ENCODE assay signal across 10 cellular contexts in the genomic region with DNA sequence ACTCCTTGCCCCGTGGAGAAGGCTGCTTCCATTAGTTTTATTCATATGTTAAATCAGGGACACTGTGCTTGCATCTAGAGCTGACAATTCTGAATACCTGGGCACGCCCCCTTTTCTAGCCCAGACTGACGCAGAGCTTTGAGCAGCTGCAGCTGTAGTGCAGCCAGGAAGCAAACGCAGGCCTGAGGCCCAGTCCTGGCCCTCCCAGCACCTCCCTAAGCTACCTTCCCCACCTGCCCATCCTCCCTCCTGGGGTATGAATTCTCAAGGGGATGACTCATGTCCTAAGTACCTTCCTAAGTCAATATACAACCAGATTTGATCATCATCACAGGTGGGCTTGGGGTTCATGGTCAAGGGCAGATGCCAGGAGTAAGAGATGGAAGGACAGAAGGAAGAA. TPM values are rescaled to one million over a fixed set of nuclear protein-coding genes. Genes with fewer than 3 reads are reported as not detected.
A peak's percentile ranks its signal among the peaks of the same experiment; 100 is the strongest.
DNase-seq lines count a peak whose midpoint lies in the region; ATAC-seq and TF ChIP-seq lines count a peak whose summit lies in the region.
"Had no signal": no experiment of that assay in that cellular context is flagged by ENCODE, and none has a peak within 500 bp of the region (broad histone marks: within the 10 kb centered on the region; RNA-seq: fewer than 3 reads in every experiment).

No MANE protein-coding gene starts in this region.

- H3K9me3 ChIP-seq in esophagus squamous epithelium = no peaks in the 10 kb centered on the region

- H3K4me1 ChIP-seq in esophagus squamous epithelium = peaks cover 19 to 65% (median 28%) of the 10 kb centered on the region in 3 donors

- H3K27me3 ChIP-seq in esophagus squamous epithelium = no peaks in the 10 kb centered on the region

- CTCF ChIA-PET in RWPE1 (lab: Yijun Ruan, JAX) = interaction anchor here (0.6 to 0.9 kb wide), 3 partner anchors 15 to 169 kb away, joined by 3 to 4 read pairs (median 3); no protein-coding TSS in a partner anchor

- no peak overlapping the region for H3K4me3 ChIP-seq in esophagus squamous epithelium

- no peak for ATAC-seq in HG03280 (IDR thresholded peaks at IDR 0.05; ENCODE audit: unreplicated experiment)
- ATAC-seq in HG02642 (IDR thresholded peaks at IDR 0.05; ENCODE audit: poor library complexity, unreplicated experiment) = no peak
- ATAC-seq in HG03095 (IDR thresholded peaks at IDR 0.05; ENCODE audit: unreplicated experiment) = no peak

- POLR2A ChIA-PET in RWPE1 (lab: Yijun Ruan, JAX; ENCODE audit: low non-redundant PET) = interaction anchor here (0.5 to 0.6 kb wide), 2 partner anchors 30 to 55 kb away, joined by 3 to 4 read pairs; no protein-coding TSS in a partner anchor

- DNase-seq in A172 (ENCODE audit: low spot score) (peak; percentile 39), HCEC 1CT (peak; percentile 5), RWPE1 (ENCODE audit: low spot score) (peak; percentile 97), esophagus squamous epithelium (lab: John Stamatoyannopoulos, UW) (no peak), NCI-H1694 treated with DMSO at 0.1 percent for 48 hours (lab: John Stamatoyannopoulos, UW) (no peak)
- DNase-seq: C1 segment of cervical spinal cord, NCI-H2081 had no signal

- TF ChIP-seq CTCF in RWPE1 (conservative IDR thresholded peaks at IDR 0.05; ENCODE audit: low read depth) (no peak), esophagus squamous epithelium (IDR thresholded peaks at IDR 0.05) (no peak)

- WGBS in esophagus squamous epithelium, 2 donors = 17 to 37% methylated on average over 2 to 4 of the region's 4 CpGs

- peak overlapping the region; percentile 100 for H3K27ac ChIP-seq in RWPE1
- peak overlapping the region; percentile 62 to 98 (median 69) for H3K27ac ChIP-seq in esophagus squamous epithelium

- intact Hi-C loops in esophagus squamous epithelium (cut with DNase I) = no loop called here

- no peak for TF ChIP-seq POLR2A in esophagus squamous epithelium (IDR thresholded peaks at IDR 0.05)

- H3K36me3 ChIP-seq in esophagus squamous epithelium = peaks cover 0 to 40% (median 0%) of the 10 kb centered on the region in 3 donors

RNA-seq across cellular contexts. Expression of a gene that starts 3.5 kb away (rescaled TPM):
- 47.0 and 47.8 TPM in 2 replicates for total RNA-seq in A172 (2014; rRNA removed; shearing (Covaris generic))
- total RNA-seq in esophagus squamous epithelium = 10 to 100 TPM; 12.8 to 40.0 (median 30.9) TPM

RNA-seq across cellular contexts. Expression of a gene that starts 30.8 kb away (rescaled TPM):
- 56.1 and 65.9 TPM in 2 replicates for total RNA-seq in A172 (2014; rRNA removed; shearing (Covaris generic))
- total RNA-seq in esophagus squamous epithelium = 10 to 100 TPM; 21.4 to 35.3 (median 33.3) TPM

RNA-seq across cellular contexts. Expression of a gene that starts 53.1 kb away (rescaled TPM):
- total RNA-seq in A172 (2014; rRNA removed; shearing (Covaris generic)) = 0.91 and 0.95 TPM in 2 replicates
- total RNA-seq in esophagus squamous epithelium = 1 to 10 TPM; 2.5 to 5.7 (median 2.8) TPM

Comparison
In these comparisons a context has a peak if more than half of its experiments do, and no peak if none do; other contexts are left out.
1. DNase-seq: peak in A172 (single experiment), HCEC 1CT (single experiment) and RWPE1 (single experiment); none in esophagus squamous epithelium (single experiment) and NCI-H1694 treated with DMSO at 0.1 percent for 48 hours (single experiment).